ENCODE assay signal across 10 cellular contexts in genomic region chr13:102779426-102780159, GRCh38. TPM values are rescaled to one million over a fixed set of nuclear protein-coding genes. Genes with fewer than 3 reads are reported as not detected.
DNase-seq lines count a peak whose midpoint lies in the region; ATAC-seq and TF ChIP-seq lines count a peak whose summit lies in the region.
"Had no signal": no experiment of that assay in that cellular context is flagged by ENCODE, and none has a peak within 500 bp of the region (broad histone marks: within the 10 kb centered on the region; RNA-seq: fewer than 3 reads in every experiment).

No MANE protein-coding gene starts in this region.

- CTCF ChIA-PET in activated naive CD4-positive, alpha-beta T cell treated with anti-CD3 and anti-CD28 coated beads for 36 hours (lab: Charles Lee): no interaction called here
- CTCF ChIA-PET in HEK293T (lab: Yijun Ruan, JAX): no interaction called here

- peak; percentile 90 for ATAC-seq in stimulated activated naive CD8-positive, alpha-beta T cell treated with anti-CD3 and anti-CD28 coated beads, Interleukin-15, amount 100 ng/mL, for 72 hours

- H3K27ac Mint-ChIP-seq in activated naive CD4-positive, alpha-beta T cell treated with anti-CD3 and anti-CD28 coated beads for 36 hours: peak overlapping the region; percentile 72
- peak overlapping the region; percentile 94 for H3K27ac Mint-ChIP-seq in activated T-helper 1 cell treated with anti-CD3 and anti-CD28 coated beads, Interleukin-12 subunit alpha, Interleukin-12 subunit beta, Interleukin-2, Interleukin-4 antibody, amounts not matched to agents 30 ng/mL and 10 ng/mL and 1 ng/mL, durations not matched to agents 14 hours and 24 hours and 36 hours
- peak overlapping the region; percentile 82 to 93 for H3K27ac Mint-ChIP-seq in stimulated activated naive CD8-positive, alpha-beta T cell treated with anti-CD3 and anti-CD28 coated beads, Interleukin-15, amount 100 ng/mL, for 72 hours

- POLR2A ChIA-PET in HEK293T (lab: Yijun Ruan, JAX): no interaction called here

- H3K4me1 Mint-ChIP-seq in activated naive CD4-positive, alpha-beta T cell treated with anti-CD3 and anti-CD28 coated beads for 36 hours (ENCODE audit: low read depth): peaks cover 13% of the 10 kb centered on the region
- peaks cover 50% of the 10 kb centered on the region for H3K4me1 Mint-ChIP-seq in activated T-helper 1 cell treated with anti-CD3 and anti-CD28 coated beads, Interleukin-12 subunit alpha, Interleukin-12 subunit beta, Interleukin-2, Interleukin-4 antibody, amounts not matched to agents 30 ng/mL and 10 ng/mL and 1 ng/mL, durations not matched to agents 14 hours and 24 hours and 36 hours (ENCODE audit: low read depth)
- H3K4me1 Mint-ChIP-seq in stimulated activated naive CD8-positive, alpha-beta T cell treated with anti-CD3 and anti-CD28 coated beads, Interleukin-15, amount 100 ng/mL, for 72 hours: peaks cover 40% of the 10 kb centered on the region

- intact Hi-C loops in activated naive CD4-positive, alpha-beta T cell treated with anti-CD3 and anti-CD28 coated beads for 36 hours (cut with micrococcal nuclease): loop anchor here (1.0 to 10.0 kb wide), 2 partner anchors 20 to 1155 kb away; partner anchors contain the start of gene BIVM
- intact Hi-C loops in activated T-helper 1 cell treated with anti-CD3 and anti-CD28 coated beads, Interleukin-12 subunit alpha, Interleukin-12 subunit beta, Interleukin-2, Interleukin-4 antibody, amounts not matched to agents 30 ng/mL and 10 ng/mL and 1 ng/mL, durations not matched to agents 14 hours and 24 hours and 36 hours (cut with micrococcal nuclease): loop anchor here (1.0 to 10.0 kb wide), 4 partner anchors 20 to 1155 kb away; partner anchors contain the start of genes BIVM, ERCC5 and TPP2

- peaks cover 7% of the 10 kb centered on the region for H3K36me3 Mint-ChIP-seq in activated naive CD4-positive, alpha-beta T cell treated with anti-CD3 and anti-CD28 coated beads for 36 hours (ENCODE audit: low read depth)
- H3K36me3 Mint-ChIP-seq in activated T-helper 1 cell treated with anti-CD3 and anti-CD28 coated beads, Interleukin-12 subunit alpha, Interleukin-12 subunit beta, Interleukin-2, Interleukin-4 antibody, amounts not matched to agents 30 ng/mL and 10 ng/mL and 1 ng/mL, durations not matched to agents 14 hours and 24 hours and 36 hours (ENCODE audit: low read depth): peaks cover 27% of the 10 kb centered on the region
- H3K36me3 Mint-ChIP-seq: IgD-negative memory B cell had no signal

- DNase-seq in activated naive CD4-positive, alpha-beta T cell treated with anti-CD3 and anti-CD28 coated beads for 36 hours: peak; percentile 36
- no peak for DNase-seq in activated naive CD4-positive, alpha-beta T cell (lab: John Stamatoyannopoulos, UW)
- peak; percentile 57 for DNase-seq in KG1 (lab: John Stamatoyannopoulos, UW)
- DNase-seq in activated T-helper 1 cell treated with anti-CD3 and anti-CD28 coated beads, Interleukin-12 subunit alpha, Interleukin-12 subunit beta, Interleukin-2, Interleukin-4 antibody, amounts not matched to agents 30 ng/mL and 10 ng/mL and 1 ng/mL, durations not matched to agents 14 hours and 24 hours and 36 hours (ENCODE audit: low spot score): peak; percentile 37
- peak; percentile 28 to 42 for DNase-seq in stimulated activated naive CD8-positive, alpha-beta T cell treated with anti-CD3 and anti-CD28 coated beads, Interleukin-15, amount 100 ng/mL, for 72 hours
- DNase-seq in kidney glomerular epithelial cell (lab: John Stamatoyannopoulos, UW): no peak
- DNase-seq in cerebellar cortex (ENCODE audit: low spot score): no peak
- no peak for DNase-seq in HEK293T (ENCODE audit: extremely low spot score)
- DNase-seq: AML-193 had no signal

- H3K4me3 Mint-ChIP-seq in activated naive CD4-positive, alpha-beta T cell treated with anti-CD3 and anti-CD28 coated beads for 36 hours: peak overlapping the region; percentile 10
- H3K4me3 Mint-ChIP-seq in activated T-helper 1 cell treated with anti-CD3 and anti-CD28 coated beads, Interleukin-12 subunit alpha, Interleukin-12 subunit beta, Interleukin-2, Interleukin-4 antibody, amounts not matched to agents 30 ng/mL and 10 ng/mL and 1 ng/mL, durations not matched to agents 14 hours and 24 hours and 36 hours: peak overlapping the region; percentile 57
- H3K4me3 Mint-ChIP-seq in stimulated activated naive CD8-positive, alpha-beta T cell treated with anti-CD3 and anti-CD28 coated beads, Interleukin-15, amount 100 ng/mL, for 72 hours: peak overlapping the region; percentile 53 to 55
- H3K4me3 Mint-ChIP-seq: IgD-negative memory B cell had no signal

- peaks cover 4% of the 10 kb centered on the region for H3K9me3 Mint-ChIP-seq in activated naive CD4-positive, alpha-beta T cell treated with anti-CD3 and anti-CD28 coated beads for 36 hours
- peaks cover 9% of the 10 kb centered on the region for H3K9me3 Mint-ChIP-seq in activated T-helper 1 cell treated with anti-CD3 and anti-CD28 coated beads, Interleukin-12 subunit alpha, Interleukin-12 subunit beta, Interleukin-2, Interleukin-4 antibody, amounts not matched to agents 30 ng/mL and 10 ng/mL and 1 ng/mL, durations not matched to agents 14 hours and 24 hours and 36 hours
- peaks cover 7 to 21% of the 10 kb centered on the region in 2 donors for H3K9me3 Mint-ChIP-seq in stimulated activated naive CD8-positive, alpha-beta T cell treated with anti-CD3 and anti-CD28 coated beads, Interleukin-15, amount 100 ng/mL, for 72 hours
- H3K9me3 Mint-ChIP-seq: IgD-negative memory B cell had no signal

- no peaks in the 10 kb centered on the region for H3K27me3 Mint-ChIP-seq in activated naive CD4-positive, alpha-beta T cell treated with anti-CD3 and anti-CD28 coated beads for 36 hours (ENCODE audit: low read depth)
- H3K27me3 Mint-ChIP-seq in activated T-helper 1 cell treated with anti-CD3 and anti-CD28 coated beads, Interleukin-12 subunit alpha, Interleukin-12 subunit beta, Interleukin-2, Interleukin-4 antibody, amounts not matched to agents 30 ng/mL and 10 ng/mL and 1 ng/mL, durations not matched to agents 14 hours and 24 hours and 36 hours (ENCODE audit: insufficient read depth): no peaks in the 10 kb centered on the region
- no peaks in the 10 kb centered on the region for H3K27me3 Mint-ChIP-seq in stimulated activated naive CD8-positive, alpha-beta T cell treated with anti-CD3 and anti-CD28 coated beads, Interleukin-15, amount 100 ng/mL, for 72 hours
- H3K27me3 Mint-ChIP-seq: IgD-negative memory B cell had no signal

TF ChIP-seq in HEK293T, 16 proteins besides CTCF, POLR2A, EP300 and RAD21:
- TF ChIP-seq ARNT (IDR thresholded peaks at IDR 0.05): no peak
- no peak for TF ChIP-seq SUZ12 (IDR thresholded peaks at IDR 0.05)
- no peak for TF ChIP-seq LEF1 (IDR thresholded peaks at IDR 0.05; ENCODE audit: borderline replicate concordance)
- no peak for TF ChIP-seq FOXM1 (IDR thresholded peaks at IDR 0.05; ENCODE audit: borderline replicate concordance)

RNA-seq across cellular contexts. Expression of gene TEX30, which starts 6.0 kb away (rescaled TPM):
- 10 to 100 TPM; 20.8 to 23.0 TPM for total RNA-seq in activated naive CD4-positive, alpha-beta T cell treated with anti-CD3 and anti-CD28 coated beads for 36 hours
- 60.2 and 66.0 TPM in 2 replicates for total RNA-seq in activated T-helper 1 cell treated with anti-CD3 and anti-CD28 coated beads, Interleukin-12 subunit alpha, Interleukin-12 subunit beta, Interleukin-2, Interleukin-4 antibody, amounts not matched to agents 30 ng/mL and 10 ng/mL and 1 ng/mL, durations not matched to agents 14 hours and 24 hours and 36 hours

RNA-seq across cellular contexts. Expression of gene POGLUT2, which starts 19.2 kb away (rescaled TPM):
- 1 to 10 TPM; 2.1 to 3.7 TPM for total RNA-seq in activated naive CD4-positive, alpha-beta T cell treated with anti-CD3 and anti-CD28 coated beads for 36 hours
- total RNA-seq in activated T-helper 1 cell treated with anti-CD3 and anti-CD28 coated beads, Interleukin-12 subunit alpha, Interleukin-12 subunit beta, Interleukin-2, Interleukin-4 antibody, amounts not matched to agents 30 ng/mL and 10 ng/mL and 1 ng/mL, durations not matched to agents 14 hours and 24 hours and 36 hours: 15.8 and 17.8 TPM in 2 replicates

RNA-seq across cellular contexts. Expression of gene BIVM, which starts 19.3 kb away (rescaled TPM):
- 10 to 100 TPM in 1 of 2 experiments, 1 to 10 TPM in 1; 9.9 to 11.1 TPM for total RNA-seq in activated naive CD4-positive, alpha-beta T cell treated with anti-CD3 and anti-CD28 coated beads for 36 hours
- 34.4 and 35.6 TPM in 2 replicates for total RNA-seq in activated T-helper 1 cell treated with anti-CD3 and anti-CD28 coated beads, Interleukin-12 subunit alpha, Interleukin-12 subunit beta, Interleukin-2, Interleukin-4 antibody, amounts not matched to agents 30 ng/mL and 10 ng/mL and 1 ng/mL, durations not matched to agents 14 hours and 24 hours and 36 hours

Comparison
In these comparisons a context has a peak if more than half of its experiments do, and no peak if none do; other contexts are left out.
1. DNase-seq: peak in activated naive CD4-positive, alpha-beta T cell treated with anti-CD3 and anti-CD28 coated beads for 36 hours (single experiment), KG1 (single experiment), activated T-helper 1 cell treated with anti-CD3 and anti-CD28 coated beads, Interleukin-12 subunit alpha, Interleukin-12 subunit beta, Interleukin-2, Interleukin-4 antibody, amounts not matched to agents 30 ng/mL and 10 ng/mL and 1 ng/mL, durations not matched to agents 14 hours and 24 hours and 36 hours (single experiment) and stimulated activated naive CD8-positive, alpha-beta T cell treated with anti-CD3 and anti-CD28 coated beads, Interleukin-15, amount 100 ng/mL, for 72 hours (2 of 2); none in activated naive CD4-positive, alpha-beta T cell (0 of 4), kidney glomerular epithelial cell (single experiment), cerebellar cortex (single experiment) and HEK293T (single experiment).
2. Peak in every context shown above with its lines, with median percentiles within 50 percentile points of each other: H3K27ac Mint-ChIP-seq and H3K4me3 Mint-ChIP-seq.